Comparison of ENCODE assay signal across 8 cellular contexts in genomic region chr17:81386646-81387234, GRCh38. TPM values are rescaled to one million over a fixed set of nuclear protein-coding genes. Genes with fewer than 3 reads are reported as not detected.
DNase-seq lines count a peak whose midpoint lies in the region; ATAC-seq, FAIRE-seq and TF ChIP-seq lines count a peak whose summit lies in the region.

No MANE protein-coding gene starts in this region.

- no peak overlapping the region for H2AFZ ChIP-seq in HCT116 (ENCODE audit: low read depth, low read length, poor library complexity, severe bottlenecking)
- H2AFZ ChIP-seq in osteoblast (ENCODE audit: low read length): peak overlapping the region; percentile 77

- TF ChIP-seq POLR2A in HCT116 (IDR thresholded peaks at IDR 0.05; ENCODE audit: borderline replicate concordance, extremely low read depth, insufficient read depth, insufficient read length) (no peak), gastroesophageal sphincter (IDR thresholded peaks at IDR 0.05) (peak in 1 of 2 donors; percentile 58)

- H3K9me2 ChIP-seq in HCT116 (ENCODE audit: insufficient read depth): no peaks in the 10 kb centered on the region

- H3K36me3 ChIP-seq in HCT116 (ENCODE audit: control insufficient read depth in 1 of 2, insufficient read depth in 2 of 2, low read length in 2 of 2) (peaks cover 2 to 4% of the 10 kb centered on the region in 2 experiments; a peak in 2 of 4 replicates), gastroesophageal sphincter (no peaks in the 10 kb centered on the region), osteoblast (ENCODE audit: insufficient read depth, low read length) (no peaks in the 10 kb centered on the region)

- DNase-seq in HCT116 (ENCODE audit: low read depth, low spot score) (no peak), osteoblast (ENCODE audit: insufficient read length, low spot score, missing footprints) (peak; percentile 90), pons (ENCODE audit: low spot score) (no peak), urothelium cell line (ENCODE audit: low spot score) (no peak)
- no peak for DNase-seq in stimulated activated CD4-positive, alpha-beta T cell treated with anti-CD3 and anti-CD28 coated beads, Interleukin-2, amount 100 ng/mL, for 48 hours

- no peak for TF ChIP-seq RAD21 in HCT116 (IDR thresholded peaks at IDR 0.05; ENCODE audit: low read depth)

- H3K4me1 ChIP-seq in HCT116 (ENCODE audit: control insufficient read depth in 1 of 2, insufficient read depth in 2 of 2, low read length in 2 of 2): peaks cover 38 to 56% of the 10 kb centered on the region in 2 experiments
- peaks cover 2 to 65% (median 35%) of the 10 kb centered on the region in 3 donors for H3K4me1 ChIP-seq in gastroesophageal sphincter
- H3K4me1 ChIP-seq in osteoblast (ENCODE audit: insufficient read depth, low read length): peaks cover 11% of the 10 kb centered on the region

- peak overlapping the region; percentile 63 to 64 for H3K4me3 ChIP-seq in HCT116 (replicated peaks in 1 of 2; ENCODE audit: low read depth in 1 of 2, low read length in 2 of 2)
- peak overlapping the region; percentile 68 for H3K4me3 ChIP-seq in WI38 (ENCODE audit: low read depth, low read length)
- H3K4me3 ChIP-seq in gastroesophageal sphincter: peak overlapping the region; percentile 45 to 90
- peak overlapping the region; percentile 85 for H3K4me3 ChIP-seq in osteoblast (ENCODE audit: insufficient read depth, low read length)

- H3K9me3 ChIP-seq in HCT116 (ENCODE audit: control insufficient read depth in 1 of 2, insufficient read depth in 1 of 2, low read depth in 1 of 2, low read length in 2 of 2): no peaks in the 10 kb centered on the region
- no peaks in the 10 kb centered on the region for H3K9me3 ChIP-seq in gastroesophageal sphincter
- H3K9me3 ChIP-seq in osteoblast (ENCODE audit: low read depth, low read length): no peaks in the 10 kb centered on the region

- intact Hi-C loops in HCT116 (cut with micrococcal nuclease): no loop called here

- CTCF ChIA-PET in HCT116 (lab: Charles Lee): no interaction called here

- H3K9ac ChIP-seq in HCT116 (ENCODE audit: low read length): peak overlapping the region; percentile 93

- FAIRE-seq in urothelium cell line (lab: Jason Lieb, UNC): no peak

- RAD21 ChIA-PET in HCT116 (lab: Charles Lee; ENCODE audit: low non-redundant PET in 1 of 2, low total read pairs in 2 of 2, uncharacterized antibody in 2 of 2, unreplicated experiment in 2 of 2): no interaction called here

- POLR2A ChIA-PET in HCT116 (lab: Charles Lee): no interaction called here

- peak; percentile 51 for ATAC-seq in HCT116
- peak; percentile 47 for ATAC-seq in gastroesophageal sphincter
- ATAC-seq in GM18511 (IDR thresholded peaks at IDR 0.05; ENCODE audit: unreplicated experiment): no peak

- no CpG with 5 or more reads among the region's 82 CpGs for WGBS in gastroesophageal sphincter (ENCODE audit: low coverage in 1 of 2), 2 donors

- TF ChIP-seq CTCF in HCT116 (IDR thresholded peaks at IDR 0.05 in 2 of 3, conservative IDR thresholded peaks at IDR 0.05 in 1 of 3; ENCODE audit: borderline replicate concordance in 1 of 3, insufficient read depth in 1 of 3, low read depth in 2 of 3, low read length in 2 of 3): no peak
- no peak for TF ChIP-seq CTCF in WI38 (IDR thresholded peaks at IDR 0.05; ENCODE audit: low read depth, low read length)
- TF ChIP-seq CTCF in gastroesophageal sphincter (IDR thresholded peaks at IDR 0.05): peak in 1 of 4 experiments; percentile 23
- no peak for TF ChIP-seq CTCF in osteoblast (IDR thresholded peaks at IDR 0.05; ENCODE audit: extremely low read depth, low read depth, low read length)

- H3K79me2 ChIP-seq in HCT116 (ENCODE audit: insufficient read depth, low read length): peaks cover 4% of the 10 kb centered on the region; the same call in 1 of the 2 replicates
- H3K79me2 ChIP-seq in osteoblast (ENCODE audit: insufficient read depth, low read length): peaks cover 37% of the 10 kb centered on the region

- H4K20me1 ChIP-seq in HCT116 (ENCODE audit: insufficient read depth) (no peaks in the 10 kb centered on the region), osteoblast (ENCODE audit: insufficient read depth, low read length) (no peaks in the 10 kb centered on the region)

- H3K27ac ChIP-seq in HCT116 (ENCODE audit: low read depth, low read length): peak overlapping the region; percentile 96
- H3K27ac ChIP-seq in gastroesophageal sphincter: peak overlapping the region; percentile 74 to 100 (median 98)
- peak overlapping the region; percentile 72 for H3K27ac ChIP-seq in osteoblast (ENCODE audit: low read depth, low read length)

- no peaks in the 10 kb centered on the region for H3K27me3 ChIP-seq in HCT116 (ENCODE audit: insufficient read depth, low read length)
- H3K27me3 ChIP-seq in gastroesophageal sphincter: no peaks in the 10 kb centered on the region
- H3K27me3 ChIP-seq in osteoblast (ENCODE audit: insufficient read depth, low read length): no peaks in the 10 kb centered on the region

- H3K4me2 ChIP-seq in HCT116 (ENCODE audit: low read length) (peak overlapping the region; percentile 84), osteoblast (ENCODE audit: insufficient read depth, low read length) (peak overlapping the region; percentile 86)

- TF ChIP-seq EP300 in gastroesophageal sphincter (IDR thresholded peaks at IDR 0.05): no peak

- no TSS peak for BruUV-seq in HCT116 (replicated peaks; lab: Mats Ljungman, UMichigan)

TF ChIP-seq in HCT116, 20 proteins besides CTCF, POLR2A, EP300 and RAD21:
- TF ChIP-seq SRF (IDR thresholded peaks at IDR 0.05; ENCODE audit: low read depth) (no peak), TCF7L2 (IDR thresholded peaks at IDR 0.05; ENCODE audit: borderline replicate concordance, extremely low read depth, insufficient read depth, insufficient read length) (peak; percentile 91), ZNF274 (IDR thresholded peaks at IDR 0.05; ENCODE audit: low read depth, low read length) (no peak)

RNA-seq across cellular contexts. Expression of gene BAHCC1, which starts 8.5 kb away (rescaled TPM):
- total RNA-seq in HCT116 (2021; ENCODE audit: unreplicated experiment) (45.2 TPM), gastroesophageal sphincter (10 to 100 TPM; 17.5 to 34.3 (median 19.5) TPM), osteoblast (11.2 and 11.5 TPM in 2 replicates)
- polyA plus RNA-seq in HCT116 (2012): 16.1 and 18.2 TPM in 2 replicates
